1 cellular context compared by ENCODE assay signal in the genomic region with DNA sequence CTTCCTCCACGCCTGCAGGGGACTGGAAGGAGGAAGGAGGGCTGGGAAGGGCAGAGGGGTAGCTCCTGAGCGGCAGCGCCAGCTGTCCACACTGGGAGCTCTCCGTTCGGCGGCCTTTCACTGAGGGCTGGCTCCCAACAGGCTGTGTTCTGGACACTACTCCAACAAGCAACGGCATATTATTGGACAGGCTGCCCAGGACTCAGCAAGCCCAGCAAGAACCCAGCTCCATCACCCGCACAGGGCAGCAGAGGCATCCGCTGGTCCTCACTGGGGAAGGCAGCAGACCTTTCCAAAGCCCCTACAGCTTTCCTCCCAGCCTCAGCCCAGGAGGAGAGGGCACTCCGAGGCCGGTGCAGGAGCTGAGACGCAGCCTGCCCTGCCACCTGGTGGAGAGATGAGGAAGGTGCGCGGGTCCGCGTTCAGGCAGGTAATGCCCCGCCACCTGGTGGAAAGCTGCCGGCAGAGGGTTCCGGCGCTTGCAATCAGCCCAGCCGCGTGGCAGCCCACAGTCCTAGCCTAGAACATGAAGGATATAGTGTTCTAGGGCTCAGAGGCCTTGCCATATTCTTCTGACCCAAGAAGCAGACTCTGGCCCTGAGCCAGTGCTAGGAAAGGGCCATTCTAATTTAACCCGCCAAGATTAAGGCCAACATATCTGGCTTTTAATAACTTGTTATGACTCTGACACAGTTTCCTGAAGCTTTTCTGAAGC.
TF ChIP-seq lines count a peak whose summit lies in the region.

No MANE protein-coding gene starts in this region.

TF ChIP-seq in HepG2, 621 proteins besides CTCF, POLR2A, EP300 and RAD21 (continued from another document and continues in another):
- TF ChIP-seq, protein P1, sequence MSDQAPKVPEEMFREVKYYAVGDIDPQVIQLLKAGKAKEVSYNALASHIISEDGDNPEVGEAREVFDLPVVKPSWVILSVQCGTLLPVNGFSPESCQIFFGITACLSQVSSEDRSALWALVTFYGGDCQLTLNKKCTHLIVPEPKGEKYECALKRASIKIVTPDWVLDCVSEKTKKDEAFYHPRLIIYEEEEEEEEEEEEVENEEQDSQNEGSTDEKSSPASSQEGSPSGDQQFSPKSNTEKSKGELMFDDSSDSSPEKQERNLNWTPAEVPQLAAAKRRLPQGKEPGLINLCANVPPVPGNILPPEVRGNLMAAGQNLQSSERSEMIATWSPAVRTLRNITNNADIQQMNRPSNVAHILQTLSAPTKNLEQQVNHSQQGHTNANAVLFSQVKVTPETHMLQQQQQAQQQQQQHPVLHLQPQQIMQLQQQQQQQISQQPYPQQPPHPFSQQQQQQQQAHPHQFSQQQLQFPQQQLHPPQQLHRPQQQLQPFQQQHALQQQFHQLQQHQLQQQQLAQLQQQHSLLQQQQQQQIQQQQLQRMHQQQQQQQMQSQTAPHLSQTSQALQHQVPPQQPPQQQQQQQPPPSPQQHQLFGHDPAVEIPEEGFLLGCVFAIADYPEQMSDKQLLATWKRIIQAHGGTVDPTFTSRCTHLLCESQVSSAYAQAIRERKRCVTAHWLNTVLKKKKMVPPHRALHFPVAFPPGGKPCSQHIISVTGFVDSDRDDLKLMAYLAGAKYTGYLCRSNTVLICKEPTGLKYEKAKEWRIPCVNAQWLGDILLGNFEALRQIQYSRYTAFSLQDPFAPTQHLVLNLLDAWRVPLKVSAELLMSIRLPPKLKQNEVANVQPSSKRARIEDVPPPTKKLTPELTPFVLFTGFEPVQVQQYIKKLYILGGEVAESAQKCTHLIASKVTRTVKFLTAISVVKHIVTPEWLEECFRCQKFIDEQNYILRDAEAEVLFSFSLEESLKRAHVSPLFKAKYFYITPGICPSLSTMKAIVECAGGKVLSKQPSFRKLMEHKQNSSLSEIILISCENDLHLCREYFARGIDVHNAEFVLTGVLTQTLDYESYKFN (CRISPR knock-in tag; conservative IDR thresholded peaks at IDR 0.05): no peak; the same call in 1 of the 2 replicates
- TF ChIP-seq, protein P2, sequence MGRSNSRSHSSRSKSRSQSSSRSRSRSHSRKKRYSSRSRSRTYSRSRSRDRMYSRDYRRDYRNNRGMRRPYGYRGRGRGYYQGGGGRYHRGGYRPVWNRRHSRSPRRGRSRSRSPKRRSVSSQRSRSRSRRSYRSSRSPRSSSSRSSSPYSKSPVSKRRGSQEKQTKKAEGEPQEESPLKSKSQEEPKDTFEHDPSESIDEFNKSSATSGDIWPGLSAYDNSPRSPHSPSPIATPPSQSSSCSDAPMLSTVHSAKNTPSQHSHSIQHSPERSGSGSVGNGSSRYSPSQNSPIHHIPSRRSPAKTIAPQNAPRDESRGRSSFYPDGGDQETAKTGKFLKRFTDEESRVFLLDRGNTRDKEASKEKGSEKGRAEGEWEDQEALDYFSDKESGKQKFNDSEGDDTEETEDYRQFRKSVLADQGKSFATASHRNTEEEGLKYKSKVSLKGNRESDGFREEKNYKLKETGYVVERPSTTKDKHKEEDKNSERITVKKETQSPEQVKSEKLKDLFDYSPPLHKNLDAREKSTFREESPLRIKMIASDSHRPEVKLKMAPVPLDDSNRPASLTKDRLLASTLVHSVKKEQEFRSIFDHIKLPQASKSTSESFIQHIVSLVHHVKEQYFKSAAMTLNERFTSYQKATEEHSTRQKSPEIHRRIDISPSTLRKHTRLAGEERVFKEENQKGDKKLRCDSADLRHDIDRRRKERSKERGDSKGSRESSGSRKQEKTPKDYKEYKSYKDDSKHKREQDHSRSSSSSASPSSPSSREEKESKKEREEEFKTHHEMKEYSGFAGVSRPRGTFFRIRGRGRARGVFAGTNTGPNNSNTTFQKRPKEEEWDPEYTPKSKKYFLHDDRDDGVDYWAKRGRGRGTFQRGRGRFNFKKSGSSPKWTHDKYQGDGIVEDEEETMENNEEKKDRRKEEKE (IDR thresholded peaks at IDR 0.05): no peak
- TF ChIP-seq ZSCAN20 (CRISPR knock-in tag; IDR thresholded peaks at IDR 0.05; ENCODE audit: borderline replicate concordance) (no peak), STAG1 (CRISPR knock-in tag; IDR thresholded peaks at IDR 0.05) (peak; percentile 96), ATRX (CRISPR knock-in tag; IDR thresholded peaks at IDR 0.05; ENCODE audit: borderline replicate concordance) (no peak), GABPB1 (CRISPR knock-in tag; IDR thresholded peaks at IDR 0.05) (peak; percentile 77), ZNF556 (CRISPR knock-in tag; IDR thresholded peaks at IDR 0.05; ENCODE audit: borderline replicate concordance) (peak; percentile 69; the same call in 1 of the 2 replicates), PCBP2 (optimal IDR thresholded peaks at IDR 0.05; ENCODE audit: low read depth, low read length, poor library complexity, severe bottlenecking) (no peak), ZNF644 (CRISPR knock-in tag; IDR thresholded peaks at IDR 0.05; ENCODE audit: low read depth) (0 out of 2 replicates have a peak, but pooled peaks have one; percentile 36), IRF2 (CRISPR knock-in tag; IDR thresholded peaks at IDR 0.05) (peak; percentile 55; the same call in 1 of the 2 replicates), BCL6 (CRISPR knock-in tag; IDR thresholded peaks at IDR 0.05) (0 out of 2 replicates have a peak, but pooled peaks have one; percentile 44), JUNB (CRISPR knock-in tag; IDR thresholded peaks at IDR 0.05; ENCODE audit: borderline replicate concordance) (no peak), SUZ12 (IDR thresholded peaks at IDR 0.05; ENCODE audit: low read depth, low read length) (no peak), SSRP1 (CRISPR knock-in tag; IDR thresholded peaks at IDR 0.05) (0 out of 2 replicates have a peak, but pooled peaks have one; percentile 44), TCF7 (IDR thresholded peaks at IDR 0.05; ENCODE audit: low read depth) (no peak), ZNF549 (CRISPR knock-in tag; IDR thresholded peaks at IDR 0.05) (no peak), ZNF614 (CRISPR knock-in tag; IDR thresholded peaks at IDR 0.05; ENCODE audit: borderline replicate concordance) (0 out of 2 replicates have a peak, but pooled peaks have one; percentile 38), HNRNPL (IDR thresholded peaks at IDR 0.05; ENCODE audit: low read depth, low read length) (no peak), ESRRA (CRISPR knock-in tag; IDR thresholded peaks at IDR 0.05; ENCODE audit: low read depth) (no peak), RELA (CRISPR knock-in tag; IDR thresholded peaks at IDR 0.05) (0 out of 2 replicates have a peak, but pooled peaks have one; percentile 33), SNRNP70 (IDR thresholded peaks at IDR 0.05; ENCODE audit: low read depth, low read length) (no peak), ZNF496 (CRISPR knock-in tag; IDR thresholded peaks at IDR 0.05; ENCODE audit: insufficient replicate concordance) (no peak), KAT8 (CRISPR knock-in tag; IDR thresholded peaks at IDR 0.05) (no peak), SRSF9 (IDR thresholded peaks at IDR 0.05; ENCODE audit: borderline replicate concordance, insufficient read depth, low read depth, low read length, poor library complexity, severe bottlenecking) (no peak), RXRB (CRISPR knock-in tag; IDR thresholded peaks at IDR 0.05; ENCODE audit: borderline replicate concordance) (peak; percentile 53; the same call in 1 of the 2 replicates), NCOA5 (CRISPR knock-in tag; IDR thresholded peaks at IDR 0.05) (no peak), SRSF1 (optimal IDR thresholded peaks at IDR 0.05; ENCODE audit: low read depth, low read length) (no peak), ZNF329 (CRISPR knock-in tag; IDR thresholded peaks at IDR 0.05; ENCODE audit: low read depth) (no peak), FOXC1 (CRISPR knock-in tag; IDR thresholded peaks at IDR 0.05; ENCODE audit: borderline replicate concordance) (peak; percentile 66; the same call in 1 of the 2 replicates), ZNF569 (CRISPR knock-in tag; IDR thresholded peaks at IDR 0.05; ENCODE audit: borderline replicate concordance) (no peak), KLF16 (CRISPR knock-in tag; IDR thresholded peaks at IDR 0.05) (no peak), NCOA2 (CRISPR knock-in tag; IDR thresholded peaks at IDR 0.05) (no peak; the same call in 1 of the 2 replicates), ZKSCAN1 (IDR thresholded peaks at IDR 0.05; ENCODE audit: low read length) (peak; percentile 58; the same call in 1 of the 2 replicates), SAP130 (CRISPR knock-in tag; IDR thresholded peaks at IDR 0.05; ENCODE audit: low read depth) (peak; percentile 40; the same call in 1 of the 2 replicates), JUN (CRISPR knock-in tag; IDR thresholded peaks at IDR 0.05) (no peak)
- TF ChIP-seq, protein P3, sequence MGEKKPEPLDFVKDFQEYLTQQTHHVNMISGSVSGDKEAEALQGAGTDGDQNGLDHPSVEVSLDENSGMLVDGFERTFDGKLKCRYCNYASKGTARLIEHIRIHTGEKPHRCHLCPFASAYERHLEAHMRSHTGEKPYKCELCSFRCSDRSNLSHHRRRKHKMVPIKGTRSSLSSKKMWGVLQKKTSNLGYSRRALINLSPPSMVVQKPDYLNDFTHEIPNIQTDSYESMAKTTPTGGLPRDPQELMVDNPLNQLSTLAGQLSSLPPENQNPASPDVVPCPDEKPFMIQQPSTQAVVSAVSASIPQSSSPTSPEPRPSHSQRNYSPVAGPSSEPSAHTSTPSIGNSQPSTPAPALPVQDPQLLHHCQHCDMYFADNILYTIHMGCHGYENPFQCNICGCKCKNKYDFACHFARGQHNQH (CRISPR knock-in tag; IDR thresholded peaks at IDR 0.05): peak; percentile 67; the same call in 1 of the 2 replicates
- TF ChIP-seq, protein P4, sequence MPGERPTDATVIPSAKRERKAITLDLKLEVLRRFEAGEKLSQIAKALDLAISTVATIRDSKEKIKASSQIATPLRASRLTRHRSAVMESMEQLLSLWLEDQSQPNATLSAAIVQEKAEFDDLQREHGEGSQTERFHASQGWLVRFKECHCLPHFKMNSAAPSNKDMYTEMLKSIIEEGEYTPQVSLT (CRISPR knock-in tag; IDR thresholded peaks at IDR 0.05; ENCODE audit: borderline replicate concordance, low read depth): no peak
- TF ChIP-seq, protein P5, sequence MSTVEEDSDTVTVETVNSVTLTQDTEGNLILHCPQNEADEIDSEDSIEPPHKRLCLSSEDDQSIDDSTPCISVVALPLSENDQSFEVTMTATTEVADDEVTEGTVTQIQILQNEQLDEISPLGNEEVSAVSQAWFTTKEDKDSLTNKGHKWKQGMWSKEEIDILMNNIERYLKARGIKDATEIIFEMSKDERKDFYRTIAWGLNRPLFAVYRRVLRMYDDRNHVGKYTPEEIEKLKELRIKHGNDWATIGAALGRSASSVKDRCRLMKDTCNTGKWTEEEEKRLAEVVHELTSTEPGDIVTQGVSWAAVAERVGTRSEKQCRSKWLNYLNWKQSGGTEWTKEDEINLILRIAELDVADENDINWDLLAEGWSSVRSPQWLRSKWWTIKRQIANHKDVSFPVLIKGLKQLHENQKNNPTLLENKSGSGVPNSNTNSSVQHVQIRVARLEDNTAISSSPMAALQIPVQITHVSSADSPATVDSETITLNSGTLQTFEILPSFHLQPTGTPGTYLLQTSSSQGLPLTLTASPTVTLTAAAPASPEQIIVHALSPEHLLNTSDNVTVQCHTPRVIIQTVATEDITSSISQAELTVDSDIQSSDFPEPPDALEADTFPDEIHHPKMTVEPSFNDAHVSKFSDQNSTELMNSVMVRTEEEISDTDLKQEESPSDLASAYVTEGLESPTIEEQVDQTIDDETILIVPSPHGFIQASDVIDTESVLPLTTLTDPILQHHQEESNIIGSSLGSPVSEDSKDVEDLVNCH (CRISPR knock-in tag; IDR thresholded peaks at IDR 0.05): no peak
- TF ChIP-seq, protein P6, sequence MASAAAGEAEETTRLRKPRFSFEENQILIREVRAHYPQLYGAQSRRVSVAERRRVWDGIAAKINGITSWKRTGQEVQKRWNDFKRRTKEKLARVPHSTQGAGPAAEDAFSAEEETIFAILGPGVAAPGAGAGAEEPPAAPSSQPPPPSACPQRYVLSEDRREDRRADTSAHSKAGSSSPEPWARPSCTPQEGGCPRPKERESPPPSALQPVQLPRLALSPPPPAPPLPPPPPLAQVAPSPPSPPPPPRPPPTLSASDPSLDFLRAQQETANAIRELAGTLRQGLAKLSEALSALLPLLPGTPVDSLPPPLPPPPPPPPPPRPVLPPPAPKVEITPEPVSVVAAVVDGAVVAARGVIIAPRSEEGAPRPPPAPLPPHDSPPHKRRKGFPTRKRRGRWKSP (CRISPR knock-in tag; IDR thresholded peaks at IDR 0.05): no peak; the same call in 1 of the 2 replicates
- TF ChIP-seq, protein P7, sequence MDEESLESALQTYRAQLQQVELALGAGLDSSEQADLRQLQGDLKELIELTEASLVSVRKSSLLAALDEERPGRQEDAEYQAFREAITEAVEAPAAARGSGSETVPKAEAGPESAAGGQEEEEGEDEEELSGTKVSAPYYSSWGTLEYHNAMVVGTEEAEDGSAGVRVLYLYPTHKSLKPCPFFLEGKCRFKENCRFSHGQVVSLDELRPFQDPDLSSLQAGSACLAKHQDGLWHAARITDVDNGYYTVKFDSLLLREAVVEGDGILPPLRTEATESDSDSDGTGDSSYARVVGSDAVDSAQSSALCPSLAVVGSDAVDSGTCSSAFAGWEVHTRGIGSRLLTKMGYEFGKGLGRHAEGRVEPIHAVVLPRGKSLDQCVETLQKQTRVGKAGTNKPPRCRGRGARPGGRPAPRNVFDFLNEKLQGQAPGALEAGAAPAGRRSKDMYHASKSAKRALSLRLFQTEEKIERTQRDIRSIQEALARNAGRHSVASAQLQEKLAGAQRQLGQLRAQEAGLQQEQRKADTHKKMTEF (CRISPR knock-in tag; IDR thresholded peaks at IDR 0.05): peak; percentile 47; the same call in 1 of the 2 replicates
- TF ChIP-seq, protein P8, sequence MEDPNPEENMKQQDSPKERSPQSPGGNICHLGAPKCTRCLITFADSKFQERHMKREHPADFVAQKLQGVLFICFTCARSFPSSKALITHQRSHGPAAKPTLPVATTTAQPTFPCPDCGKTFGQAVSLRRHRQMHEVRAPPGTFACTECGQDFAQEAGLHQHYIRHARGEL (CRISPR knock-in tag; IDR thresholded peaks at IDR 0.05): no peak
- TF ChIP-seq, protein P9, sequence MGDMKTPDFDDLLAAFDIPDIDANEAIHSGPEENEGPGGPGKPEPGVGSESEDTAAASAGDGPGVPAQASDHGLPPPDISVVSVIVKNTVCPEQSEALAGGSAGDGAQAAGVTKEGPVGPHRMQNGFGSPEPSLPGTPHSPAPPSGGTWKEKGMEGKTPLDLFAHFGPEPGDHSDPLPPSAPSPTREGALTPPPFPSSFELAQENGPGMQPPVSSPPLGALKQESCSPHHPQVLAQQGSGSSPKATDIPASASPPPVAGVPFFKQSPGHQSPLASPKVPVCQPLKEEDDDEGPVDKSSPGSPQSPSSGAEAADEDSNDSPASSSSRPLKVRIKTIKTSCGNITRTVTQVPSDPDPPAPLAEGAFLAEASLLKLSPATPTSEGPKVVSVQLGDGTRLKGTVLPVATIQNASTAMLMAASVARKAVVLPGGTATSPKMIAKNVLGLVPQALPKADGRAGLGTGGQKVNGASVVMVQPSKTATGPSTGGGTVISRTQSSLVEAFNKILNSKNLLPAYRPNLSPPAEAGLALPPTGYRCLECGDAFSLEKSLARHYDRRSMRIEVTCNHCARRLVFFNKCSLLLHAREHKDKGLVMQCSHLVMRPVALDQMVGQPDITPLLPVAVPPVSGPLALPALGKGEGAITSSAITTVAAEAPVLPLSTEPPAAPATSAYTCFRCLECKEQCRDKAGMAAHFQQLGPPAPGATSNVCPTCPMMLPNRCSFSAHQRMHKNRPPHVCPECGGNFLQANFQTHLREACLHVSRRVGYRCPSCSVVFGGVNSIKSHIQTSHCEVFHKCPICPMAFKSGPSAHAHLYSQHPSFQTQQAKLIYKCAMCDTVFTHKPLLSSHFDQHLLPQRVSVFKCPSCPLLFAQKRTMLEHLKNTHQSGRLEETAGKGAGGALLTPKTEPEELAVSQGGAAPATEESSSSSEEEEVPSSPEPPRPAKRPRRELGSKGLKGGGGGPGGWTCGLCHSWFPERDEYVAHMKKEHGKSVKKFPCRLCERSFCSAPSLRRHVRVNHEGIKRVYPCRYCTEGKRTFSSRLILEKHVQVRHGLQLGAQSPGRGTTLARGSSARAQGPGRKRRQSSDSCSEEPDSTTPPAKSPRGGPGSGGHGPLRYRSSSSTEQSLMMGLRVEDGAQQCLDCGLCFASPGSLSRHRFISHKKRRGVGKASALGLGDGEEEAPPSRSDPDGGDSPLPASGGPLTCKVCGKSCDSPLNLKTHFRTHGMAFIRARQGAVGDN (CRISPR knock-in tag; IDR thresholded peaks at IDR 0.05): peak; percentile 69
